19 cellular contexts compared by ENCODE assay signal in genomic region chr2:188798159-188798558, GRCh38.
DNase-seq lines count a peak whose midpoint lies in the region; ATAC-seq and FAIRE-seq lines count a peak whose summit lies in the region.
"Had no signal": no experiment of that assay in that cellular context is flagged by ENCODE, and none has a peak within 500 bp of the region (broad histone marks: within the 10 kb centered on the region; RNA-seq: fewer than 3 reads in every experiment).

No MANE protein-coding gene starts in this region.

- H3K27ac Mint-ChIP-seq in activated T-helper 17 cell treated with anti-CD3 and anti-CD28 coated beads, Interleukin-2, amount 50 U/mL, for 72 hours: no peak overlapping the region
- H3K27ac Mint-ChIP-seq: activated CD4-positive, alpha-beta T cell treated with anti-CD3 and anti-CD28 coated beads, Interleukin-2, amount 10 ng/mL, durations not matched to agents 7 days and 5 days; HFFc6 had no signal

- DNase-seq in EL (peak; percentile 39), NCI-H69 (lab: John Stamatoyannopoulos, UW) (peak; percentile 59), lung microvascular endothelial cell (ENCODE audit: low read depth in 2 of 2) (peak; percentile 65 to 91), SW 1271 (lab: John Stamatoyannopoulos, UW) (no peak), COLO829 (ENCODE audit: low spot score) (no peak)
- no peak for DNase-seq in activated CD4-positive, alpha-beta T cell treated with anti-CD3 and anti-CD28 coated beads, Interleukin-2, amount 50 U/mL, for 1 hour
- DNase-seq: activated CD4-positive, alpha-beta T cell treated with anti-CD3 and anti-CD28 coated beads, Interleukin-2, amount 10 ng/mL, durations not matched to agents 7 days and 5 days; activated CD8-positive, alpha-beta memory T cell treated with anti-CD3 and anti-CD28 coated beads, Interleukin-2, amount 50 U/mL, for 48 hours; activated effector memory CD4-positive, alpha-beta T cell treated with Interleukin-2 at 50 U/mL for 16 hours; dorsolateral prefrontal cortex; HFFc6; left ventricle myocardium superior; mucosa of descending colon; NCI-H524; stimulated activated CD4-positive, alpha-beta T cell treated with anti-CD3 and anti-CD28 coated beads, Interleukin-4, amount 100 ng/mL, for 24 hours; stomach; transverse colon had no signal

- FAIRE-seq in endometrium (lab: Jason Lieb, UNC): peak; percentile 100

- H3K9me3 Mint-ChIP-seq in activated T-helper 17 cell treated with anti-CD3 and anti-CD28 coated beads, Interleukin-2, amount 50 U/mL, for 72 hours: peaks cover 5% of the 10 kb centered on the region

- no peak overlapping the region for H3K4me3 Mint-ChIP-seq in activated T-helper 17 cell treated with anti-CD3 and anti-CD28 coated beads, Interleukin-2, amount 50 U/mL, for 72 hours
- H3K4me3 Mint-ChIP-seq: activated CD4-positive, alpha-beta T cell treated with anti-CD3 and anti-CD28 coated beads, Interleukin-2, amount 10 ng/mL, durations not matched to agents 7 days and 5 days; HFFc6 had no signal

- no peaks in the 10 kb centered on the region for H3K4me1 Mint-ChIP-seq in activated T-helper 17 cell treated with anti-CD3 and anti-CD28 coated beads, Interleukin-2, amount 50 U/mL, for 72 hours
- H3K4me1 Mint-ChIP-seq: activated CD4-positive, alpha-beta T cell treated with anti-CD3 and anti-CD28 coated beads, Interleukin-2, amount 10 ng/mL, durations not matched to agents 7 days and 5 days had no signal

- H3K27me3 Mint-ChIP-seq in activated T-helper 17 cell treated with anti-CD3 and anti-CD28 coated beads, Interleukin-2, amount 50 U/mL, for 72 hours: no peaks in the 10 kb centered on the region
- H3K27me3 Mint-ChIP-seq: activated CD4-positive, alpha-beta T cell treated with anti-CD3 and anti-CD28 coated beads, Interleukin-2, amount 10 ng/mL, durations not matched to agents 7 days and 5 days had no signal

- ATAC-seq in activated T-helper 17 cell treated with anti-CD3 and anti-CD28 coated beads, Interleukin-2, amount 50 U/mL, for 72 hours (replicated peaks): no peak
- ATAC-seq: left ventricle myocardium superior, mucosa of descending colon had no signal

- no peaks in the 10 kb centered on the region for H3K36me3 Mint-ChIP-seq in activated T-helper 17 cell treated with anti-CD3 and anti-CD28 coated beads, Interleukin-2, amount 50 U/mL, for 72 hours (ENCODE audit: low read depth)

Comparison
In these comparisons a context has a peak if more than half of its experiments do, and no peak if none do; other contexts are left out.
1. DNase-seq: peak in EL (single experiment), NCI-H69 (single experiment) and lung microvascular endothelial cell (2 of 2); none in SW 1271 (0 of 2), activated CD4-positive, alpha-beta T cell treated with anti-CD3 and anti-CD28 coated beads, Interleukin-2, amount 50 U/mL, for 1 hour (single experiment) and COLO829 (single experiment).